In the genomic region with DNA sequence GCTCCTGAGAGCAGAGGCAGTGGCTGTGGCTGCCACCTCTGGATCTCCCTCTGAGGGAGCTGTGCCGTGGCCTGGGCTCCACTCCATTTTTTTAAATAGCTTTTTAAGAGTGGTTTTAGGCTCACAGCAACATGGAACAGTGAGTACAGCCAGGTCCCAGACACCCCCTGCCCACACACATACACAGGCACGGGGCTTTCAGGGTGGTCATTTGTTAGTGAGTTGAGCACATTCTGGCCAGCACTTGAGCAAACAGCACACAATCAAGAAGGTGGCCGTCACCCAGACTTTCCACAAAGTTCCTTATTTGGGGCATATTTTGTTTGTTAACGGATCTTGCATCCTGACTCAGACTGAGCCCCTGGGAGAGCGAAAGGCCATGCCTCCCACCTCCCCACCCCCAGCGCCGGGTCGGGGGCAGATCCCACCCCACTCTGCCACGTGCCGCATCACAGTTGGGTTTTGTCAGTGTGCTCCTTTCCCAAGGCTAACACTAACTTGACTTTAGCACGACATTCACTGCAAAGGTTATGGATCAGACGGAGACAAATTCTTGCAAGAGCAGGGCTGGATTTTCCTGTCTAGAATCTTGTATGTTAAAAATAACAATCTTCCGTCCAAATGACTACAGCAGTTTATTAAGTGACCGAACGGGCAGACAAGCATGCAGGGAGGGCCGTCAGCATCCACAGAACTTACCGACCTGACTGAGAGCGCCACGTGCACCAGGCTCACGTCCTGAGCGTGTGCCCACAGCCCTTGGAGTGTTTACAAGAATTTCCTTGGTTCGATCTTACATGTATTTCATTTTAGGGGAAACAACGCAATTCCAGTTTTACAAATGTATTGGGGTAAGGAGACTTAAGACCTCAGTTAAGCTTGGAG, we compare ENCODE assay signal across 14 cellular contexts.
"Had no signal": no experiment of that assay in that cellular context is flagged by ENCODE, and none has a peak within 500 bp of the region (broad histone marks: within the 10 kb centered on the region; RNA-seq: fewer than 3 reads in every experiment).

No MANE protein-coding gene starts in this region.

- H3K9me3 Mint-ChIP-seq: activated naive CD8-positive, alpha-beta T cell treated with anti-CD3 and anti-CD28 coated beads, Interleukin-2, amount 10 ng/mL, durations not matched to agents 7 days and 5 days; naive B cell had no signal

- H3K4me1 ChIP-seq: breast epithelium, esophagus muscularis mucosa had no signal

- H3K4me3 ChIP-seq: breast epithelium, esophagus muscularis mucosa, lung, skin epidermis had no signal

- H3K27ac ChIP-seq: breast epithelium, neutrophil, skin epidermis had no signal

- H3K4me1 Mint-ChIP-seq: activated naive CD8-positive, alpha-beta T cell treated with anti-CD3 and anti-CD28 coated beads, Interleukin-2, amount 10 ng/mL, durations not matched to agents 7 days and 5 days; naive B cell had no signal

- H3K27ac Mint-ChIP-seq: activated naive CD8-positive, alpha-beta T cell treated with anti-CD3 and anti-CD28 coated beads, Interleukin-2, amount 10 ng/mL, durations not matched to agents 7 days and 5 days; naive B cell had no signal

- H3K27me3 ChIP-seq: breast epithelium, esophagus muscularis mucosa, neutrophil had no signal

- H3K36me3 ChIP-seq: breast epithelium, neutrophil had no signal

- H3K27me3 Mint-ChIP-seq: activated naive CD8-positive, alpha-beta T cell treated with anti-CD3 and anti-CD28 coated beads, Interleukin-2, amount 10 ng/mL, durations not matched to agents 7 days and 5 days; naive B cell had no signal

- H3K36me3 Mint-ChIP-seq: activated naive CD8-positive, alpha-beta T cell treated with anti-CD3 and anti-CD28 coated beads, Interleukin-2, amount 10 ng/mL, durations not matched to agents 7 days and 5 days; naive B cell had no signal

- H3K9me3 ChIP-seq: breast epithelium, esophagus muscularis mucosa, neutrophil had no signal

- DNase-seq: activated CD4-positive, CD25-positive, alpha-beta regulatory T cell treated with anti-CD3 and anti-CD28 coated beads, Interleukin-2, amount 50 U/mL, for 72 hours; activated naive CD4-positive, alpha-beta T cell; activated naive CD8-positive, alpha-beta T cell treated with anti-CD3 and anti-CD28 coated beads, Interleukin-2, amount 10 ng/mL, durations not matched to agents 7 days and 5 days; naive B cell; posterior cingulate gyrus; stimulated activated CD4-positive, alpha-beta T cell treated with anti-CD3 and anti-CD28 coated beads, Interleukin-15, amount 100 ng/mL, for 24 hours; stimulated activated CD4-positive, alpha-beta T cell treated with anti-CD3 and anti-CD28 coated beads, Interleukin-4, amount 100 ng/mL, for 1 hour; stimulated activated naive CD4-positive, alpha-beta T cell; T1000 had no signal

- H3K4me3 Mint-ChIP-seq: activated naive CD8-positive, alpha-beta T cell treated with anti-CD3 and anti-CD28 coated beads, Interleukin-2, amount 10 ng/mL, durations not matched to agents 7 days and 5 days; naive B cell had no signal
